25 cellular contexts compared by ENCODE assay signal in genomic region chr14:53888535-53889386, GRCh38.
DNase-seq lines count a peak whose midpoint lies in the region; ATAC-seq and TF ChIP-seq lines count a peak whose summit lies in the region.
"Had no signal": no experiment of that assay in that cellular context is flagged by ENCODE, and none has a peak within 500 bp of the region (broad histone marks: within the 10 kb centered on the region; RNA-seq: fewer than 3 reads in every experiment).

No MANE protein-coding gene starts in this region.

- peak overlapping the region; percentile 45 for H3K27ac Mint-ChIP-seq in Caco-2 (ENCODE audit: unreplicated experiment)
- peak overlapping the region; percentile 40 for H3K27ac Mint-ChIP-seq in progenitor cell of endocrine pancreas
- no peak overlapping the region for H3K27ac Mint-ChIP-seq in CD8-positive, alpha-beta T cell
- H3K27ac Mint-ChIP-seq: activated naive CD8-positive, alpha-beta T cell treated with anti-CD3 and anti-CD28 coated beads, Interleukin-2, amount 10 ng/mL, durations not matched to agents 7 days and 5 days; mesothelial cell of epicardium; neural progenitor cell had no signal

- DNase-seq in Caco-2: peak in 1 of 2 experiments; percentile 46
- DNase-seq in HuH-7 (ENCODE audit: low spot score): peak; percentile 21
- peak; percentile 31 to 38 for DNase-seq in left colon
- DNase-seq in progenitor cell of endocrine pancreas (ENCODE audit: low spot score, unreplicated experiment): no peak
- no peak for DNase-seq in NCI-H2029 treated with DMSO at 0.1 percent for 48 hours (lab: John Stamatoyannopoulos, UW)
- no peak for DNase-seq in stimulated activated CD4-positive, alpha-beta T cell treated with anti-CD3 and anti-CD28 coated beads, Interleukin-4, amount 100 ng/mL, for 4 hours
- DNase-seq in 8988T: no peak
- DNase-seq in CD8-positive, alpha-beta T cell: no peak
- DNase-seq: activated CD4-positive, alpha-beta T cell treated with anti-CD3 and anti-CD28 coated beads for 1 hour; activated effector memory CD4-positive, alpha-beta T cell treated with anti-CD3 and anti-CD28 coated beads, Interleukin-2, amount 50 U/mL, for 16 hours; activated naive CD8-positive, alpha-beta T cell treated with anti-CD3 and anti-CD28 coated beads, Interleukin-2, amount 10 ng/mL, durations not matched to agents 7 days and 5 days; GM23248; heart left ventricle; left ventricle myocardium inferior; NCI-H2171; NCI-H524; posterior cingulate gyrus; sigmoid colon; stimulated activated CD8-positive, alpha-beta memory T cell treated with anti-CD3 and anti-CD28 coated beads, Interleukin-4, amount 100 ng/mL, for 48 hours; trophoblast cell had no signal

- H3K27me3 ChIP-seq in Caco-2 (replicated peaks; ENCODE audit: control insufficient read depth, insufficient read depth, low read length): no peaks in the 10 kb centered on the region
- H3K27me3 ChIP-seq in CD8-positive, alpha-beta T cell (ENCODE audit: insufficient read depth, low read length): no peaks in the 10 kb centered on the region
- H3K27me3 ChIP-seq: BLaER1, heart left ventricle, neural progenitor cell, sigmoid colon had no signal

- H3K4me1 Mint-ChIP-seq in Caco-2 (ENCODE audit: low read depth, unreplicated experiment): peaks cover 48% of the 10 kb centered on the region
- peaks cover 15% of the 10 kb centered on the region for H3K4me1 Mint-ChIP-seq in progenitor cell of endocrine pancreas (ENCODE audit: low read depth)
- H3K4me1 Mint-ChIP-seq in CD8-positive, alpha-beta T cell (ENCODE audit: low read depth): no peaks in the 10 kb centered on the region
- H3K4me1 Mint-ChIP-seq: activated naive CD8-positive, alpha-beta T cell treated with anti-CD3 and anti-CD28 coated beads, Interleukin-2, amount 10 ng/mL, durations not matched to agents 7 days and 5 days; brain; neural progenitor cell had no signal

- intact Hi-C loops in Caco-2 (cut with micrococcal nuclease; ENCODE audit: unreplicated experiment): loop anchor here (2.0 to 5.0 kb wide), 3 partner anchors 38 to 449 kb away; no protein-coding TSS in a partner anchor
- intact Hi-C loops in left colon (cut with DNase I, micrococcal nuclease): no loop called here
- intact Hi-C loops in CD8-positive, alpha-beta T cell (cut with DNase I, micrococcal nuclease): no loop called here

- TF ChIP-seq CTCF in Caco-2 (IDR thresholded peaks at IDR 0.05; ENCODE audit: insufficient read depth in 1 of 2, low read depth in 1 of 2, low read length in 1 of 2, severe bottlenecking in 1 of 2, unreplicated experiment in 1 of 2): no peak
- TF ChIP-seq CTCF in progenitor cell of endocrine pancreas (IDR thresholded peaks at IDR 0.05; ENCODE audit: unreplicated experiment): no peak
- no peak for TF ChIP-seq CTCF in CD8-positive, alpha-beta T cell (IDR thresholded peaks at IDR 0.05)

- no peaks in the 10 kb centered on the region for H3K9me3 ChIP-seq in Caco-2
- H3K9me3 ChIP-seq in CD8-positive, alpha-beta T cell (ENCODE audit: low read length): no peaks in the 10 kb centered on the region
- H3K9me3 ChIP-seq: BLaER1, heart left ventricle, left ventricle myocardium inferior, sigmoid colon had no signal

- H3K4me3 ChIP-seq in Caco-2 (ENCODE audit: low read depth, low read length): peak overlapping the region; percentile 13; the same call in 1 of the 2 replicates
- H3K4me3 ChIP-seq in CD8-positive, alpha-beta T cell (ENCODE audit: low read depth, low read length): no peak overlapping the region
- H3K4me3 ChIP-seq: BLaER1, GM23248, heart left ventricle, left ventricle myocardium inferior, neural progenitor cell, sigmoid colon had no signal

- H3K4me3 Mint-ChIP-seq in Caco-2 (ENCODE audit: unreplicated experiment): peak overlapping the region; percentile 59
- H3K4me3 Mint-ChIP-seq in progenitor cell of endocrine pancreas (ENCODE audit: low read depth): no peak overlapping the region
- no peak overlapping the region for H3K4me3 Mint-ChIP-seq in CD8-positive, alpha-beta T cell
- H3K4me3 Mint-ChIP-seq: activated naive CD8-positive, alpha-beta T cell treated with anti-CD3 and anti-CD28 coated beads, Interleukin-2, amount 10 ng/mL, durations not matched to agents 7 days and 5 days; brain; mesothelial cell of epicardium; neural progenitor cell had no signal

- H3K9me3 Mint-ChIP-seq in Caco-2 (ENCODE audit: unreplicated experiment) (peaks cover 15% of the 10 kb centered on the region), progenitor cell of endocrine pancreas (ENCODE audit: low read depth) (peaks cover 7% of the 10 kb centered on the region)
- peaks cover 4% of the 10 kb centered on the region for H3K9me3 Mint-ChIP-seq in CD8-positive, alpha-beta T cell
- H3K9me3 Mint-ChIP-seq: activated naive CD8-positive, alpha-beta T cell treated with anti-CD3 and anti-CD28 coated beads, Interleukin-2, amount 10 ng/mL, durations not matched to agents 7 days and 5 days; mesothelial cell of epicardium; neural progenitor cell had no signal

- H3K36me3 Mint-ChIP-seq in Caco-2 (ENCODE audit: insufficient read depth, unreplicated experiment) (no peaks in the 10 kb centered on the region), progenitor cell of endocrine pancreas (ENCODE audit: insufficient read depth) (no peaks in the 10 kb centered on the region)
- no peaks in the 10 kb centered on the region for H3K36me3 Mint-ChIP-seq in CD8-positive, alpha-beta T cell
- H3K36me3 Mint-ChIP-seq: activated naive CD8-positive, alpha-beta T cell treated with anti-CD3 and anti-CD28 coated beads, Interleukin-2, amount 10 ng/mL, durations not matched to agents 7 days and 5 days; brain; mesothelial cell of epicardium; neural progenitor cell had no signal

- no peaks in the 10 kb centered on the region for H3K36me3 ChIP-seq in Caco-2 (ENCODE audit: control insufficient read depth, insufficient read depth, low read length)
- H3K36me3 ChIP-seq in CD8-positive, alpha-beta T cell (ENCODE audit: insufficient read depth, low read length): no peaks in the 10 kb centered on the region
- H3K36me3 ChIP-seq: BLaER1, heart left ventricle, left ventricle myocardium inferior, neural progenitor cell, sigmoid colon had no signal

- peaks cover 42% of the 10 kb centered on the region for H3K4me1 ChIP-seq in Caco-2
- no peaks in the 10 kb centered on the region for H3K4me1 ChIP-seq in CD8-positive, alpha-beta T cell (ENCODE audit: insufficient read depth, low read length)
- H3K4me1 ChIP-seq: sigmoid colon had no signal

- no peak overlapping the region for H3K27ac ChIP-seq in CD8-positive, alpha-beta T cell (ENCODE audit: low read depth, low read length)
- H3K27ac ChIP-seq: BLaER1, epithelial cell of prostate, GM23248, heart left ventricle, left ventricle myocardium inferior, neural progenitor cell, sigmoid colon had no signal

- POLR2A ChIA-PET in Caco-2 (lab: Charles Lee): interaction anchor here (0.6 kb wide), 2 partner anchors 75 to 466 kb away, joined by 3 read pairs; no protein-coding TSS in a partner anchor
- POLR2A ChIA-PET in CD8-positive, alpha-beta T cell (lab: Charles Lee): no interaction called here

- peak; percentile 92 for ATAC-seq in left colon
- no peak for ATAC-seq in CD8-positive, alpha-beta T cell
- ATAC-seq: heart left ventricle had no signal

- no TSS peak for BruUV-seq in Caco-2 (replicated peaks; lab: Mats Ljungman, UMichigan)

- H3K27me3 Mint-ChIP-seq in Caco-2 (ENCODE audit: insufficient read depth, unreplicated experiment) (no peaks in the 10 kb centered on the region), progenitor cell of endocrine pancreas (no peaks in the 10 kb centered on the region)
- H3K27me3 Mint-ChIP-seq in CD8-positive, alpha-beta T cell (ENCODE audit: low read depth): peaks cover 4% of the 10 kb centered on the region

- CTCF ChIA-PET in Caco-2 (lab: Charles Lee): interaction anchor here (0.6 kb wide), 1 partner anchor 92 kb away, joined by 5 read pairs; no protein-coding TSS in a partner anchor
- CTCF ChIA-PET in CD8-positive, alpha-beta T cell (lab: Charles Lee): no interaction called here

Comparison
In these comparisons a context has a peak if more than half of its experiments do, and no peak if none do; other contexts are left out.
1. DNase-seq: peak in HuH-7 (single experiment) and left colon (2 of 2); none in progenitor cell of endocrine pancreas (single experiment), NCI-H2029 treated with DMSO at 0.1 percent for 48 hours (single experiment), stimulated activated CD4-positive, alpha-beta T cell treated with anti-CD3 and anti-CD28 coated beads, Interleukin-4, amount 100 ng/mL, for 4 hours (0 of 2), 8988T (single experiment) and CD8-positive, alpha-beta T cell (0 of 7).